Comparison of ENCODE assay signal across 8 cellular contexts in genomic region chr4:77699731-77700210, GRCh38.
DNase-seq lines count a peak whose midpoint lies in the region; ATAC-seq and TF ChIP-seq lines count a peak whose summit lies in the region.

No MANE protein-coding gene starts in this region.

- H3K4me2 ChIP-seq in Loucy (ENCODE audit: low read depth, low read length, poor library complexity, severe bottlenecking) (no peak overlapping the region), mammary epithelial cell (ENCODE audit: insufficient read depth, low read depth, low read length) (peak overlapping the region; percentile 20)

- no peaks in the 10 kb centered on the region for H3F3A ChIP-seq in Loucy (ENCODE audit: low read depth)

- WGBS in mammary epithelial cell (ENCODE audit: low coverage, missing lambda C conversion rate): 61% methylated on average over 3 of the region's 3 CpGs

- H3K27me3 ChIP-seq in Loucy (ENCODE audit: insufficient read depth, low read length, poor library complexity, severe bottlenecking) (no peaks in the 10 kb centered on the region), mammary epithelial cell (ENCODE audit: insufficient read depth, low read length) (no peaks in the 10 kb centered on the region)

- H3K9me2 ChIP-seq in Loucy (replicated peaks; ENCODE audit: low read depth, low read length): no peaks in the 10 kb centered on the region

- no peak overlapping the region for H3K27ac ChIP-seq in mammary epithelial cell (ENCODE audit: insufficient read depth, low read depth, low read length)

- intact Hi-C loops in mammary epithelial cell (cut with micrococcal nuclease) (loop anchor here (2.0 to 5.0 kb wide), 2 partner anchors 163 to 332 kb away; partner anchors contain the start of gene MRPL1), mucosa of descending colon (cut with DNase I, micrococcal nuclease) (no loop called here)

- peak; percentile 39 for TF ChIP-seq CTCF in Loucy (conservative IDR thresholded peaks at IDR 0.05; ENCODE audit: low read length)
- TF ChIP-seq CTCF in mammary epithelial cell (conservative IDR thresholded peaks at IDR 0.05 in 1 of 2, IDR thresholded peaks at IDR 0.05 in 1 of 2; ENCODE audit: extremely low read depth in 1 of 2, insufficient read depth in 1 of 2, low read depth in 1 of 2, low read length in 2 of 2): peak in 1 of 2 donors; percentile 13
- no peak for TF ChIP-seq CTCF in mucosa of descending colon (IDR thresholded peaks at IDR 0.05)

- DNase-seq in DMS 273 (lab: John Stamatoyannopoulos, UW; ENCODE audit: unreplicated experiment) (peak; percentile 88), mammary epithelial cell (peak; percentile 80), mucosa of descending colon (no peak), NCI-H1048 (lab: John Stamatoyannopoulos, UW) (no peak)
- DNase-seq in activated T-cell treated with anti-CD3 and anti-CD28 coated beads, Interleukin-2, amount 50 U/mL, for 1 hour: no peak

- no peaks in the 10 kb centered on the region for H3K36me3 ChIP-seq in Loucy (ENCODE audit: insufficient read depth, low read length)
- no peaks in the 10 kb centered on the region for H3K36me3 ChIP-seq in mammary epithelial cell (ENCODE audit: insufficient read depth, low read length)
- H3K36me3 ChIP-seq in mucosa of descending colon (ENCODE audit: low read depth): no peaks in the 10 kb centered on the region

- no TSS peak for BruUV-seq in mammary epithelial cell (replicated peaks; lab: Mats Ljungman, UMichigan)

- H3K4me1 ChIP-seq in Loucy (ENCODE audit: insufficient read depth, low read length, poor library complexity, severe bottlenecking): no peaks in the 10 kb centered on the region
- peaks cover 30% of the 10 kb centered on the region for H3K4me1 ChIP-seq in mammary epithelial cell (ENCODE audit: insufficient read depth, low read length)
- no peaks in the 10 kb centered on the region for H3K4me1 ChIP-seq in mucosa of descending colon (ENCODE audit: low read depth)

- no peak overlapping the region for H3K9ac ChIP-seq in Loucy (ENCODE audit: low read depth, low read length, poor library complexity, severe bottlenecking)
- H3K9ac ChIP-seq in mammary epithelial cell (ENCODE audit: insufficient read depth, low read length): no peak overlapping the region

- H2AFZ ChIP-seq in Loucy (ENCODE audit: low read length) (no peak overlapping the region), mammary epithelial cell (ENCODE audit: low read depth, low read length) (no peak overlapping the region)

- no peaks in the 10 kb centered on the region for H3K9me3 ChIP-seq in Loucy (ENCODE audit: insufficient read depth, low read depth, low read length)
- no peaks in the 10 kb centered on the region for H3K9me3 ChIP-seq in mammary epithelial cell (replicated peaks; ENCODE audit: insufficient read depth, low read length)
- H3K9me3 ChIP-seq in mucosa of descending colon: no peaks in the 10 kb centered on the region

- H3K79me2 ChIP-seq in Loucy (ENCODE audit: insufficient read depth, low read length) (no peaks in the 10 kb centered on the region), mammary epithelial cell (ENCODE audit: insufficient read depth, low read length) (no peaks in the 10 kb centered on the region)

- CTCF ChIA-PET in mammary epithelial cell (lab: Charles Lee; ENCODE audit: low non-redundant PET): interaction anchor here (0.7 to 0.8 kb wide), 2 partner anchors 264 to 342 kb away, joined by 4 to 8 read pairs; no protein-coding TSS in a partner anchor

- no peak overlapping the region for H3K4me3 ChIP-seq in Loucy (ENCODE audit: low read length, poor library complexity, severe bottlenecking)
- no peak overlapping the region for H3K4me3 ChIP-seq in mammary epithelial cell (replicated peaks in 1 of 3; ENCODE audit: insufficient read depth in 1 of 3, low read depth in 2 of 3, low read length in 3 of 3)
- H3K4me3 ChIP-seq in mucosa of descending colon: no peak overlapping the region

- ATAC-seq in mucosa of descending colon: peak; percentile 52
- ATAC-seq in HG03442 (IDR thresholded peaks at IDR 0.05; ENCODE audit: unreplicated experiment): no peak
- ATAC-seq in HG02763 (IDR thresholded peaks at IDR 0.05; ENCODE audit: unreplicated experiment): no peak

- dilution Hi-C loops in mammary epithelial cell (cut with HindIII; ENCODE audit: low sequenced_read_pairs): no loop called here

- in situ Hi-C loops in mammary epithelial cell (cut with MboI; ENCODE audit: low sequenced_read_pairs in 2 of 2): loop anchor here in 1 of 2 donors (5.0 kb wide), 1 partner anchor 327 kb away; no protein-coding TSS in a partner anchor

- H4K20me1 ChIP-seq in Loucy (ENCODE audit: insufficient read depth, low read length, poor library complexity, severe bottlenecking): no peaks in the 10 kb centered on the region
- H4K20me1 ChIP-seq in mammary epithelial cell (ENCODE audit: insufficient read depth, low read length): no peaks in the 10 kb centered on the region

Comparison
In these comparisons a context has a peak if more than half of its experiments do, and no peak if none do; other contexts are left out.
1. DNase-seq: peak in DMS 273 (single experiment) and mammary epithelial cell (single experiment); none in mucosa of descending colon (0 of 3), activated T-cell treated with anti-CD3 and anti-CD28 coated beads, Interleukin-2, amount 50 U/mL, for 1 hour (single experiment) and NCI-H1048 (single experiment).